17 cellular contexts compared by ENCODE assay signal in the genomic region with DNA sequence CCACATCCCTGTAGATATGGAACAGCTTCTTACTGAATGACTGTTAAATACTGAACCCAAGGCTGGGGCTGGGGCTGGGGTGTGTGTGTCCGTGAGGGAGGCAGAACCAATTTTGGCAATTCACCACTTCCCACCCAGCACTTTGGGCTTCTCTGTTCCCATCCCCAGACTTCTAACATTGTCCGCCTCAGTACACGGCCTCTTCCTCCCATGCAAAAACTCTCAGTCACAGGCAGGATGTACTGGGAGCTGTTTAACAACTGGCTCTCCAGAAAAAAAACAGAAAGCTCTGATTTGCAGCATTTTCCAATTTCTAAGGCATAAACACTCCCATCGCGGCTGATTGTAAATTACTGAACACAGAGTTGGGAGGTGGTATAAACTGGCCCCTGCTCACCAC.
"Had no signal": no experiment of that assay in that cellular context is flagged by ENCODE, and none has a peak within 500 bp of the region (broad histone marks: within the 10 kb centered on the region; RNA-seq: fewer than 3 reads in every experiment).

No MANE protein-coding gene starts in this region.

- FAIRE-seq: endothelial cell of umbilical vein had no signal

- DNase-seq: activated CD4-positive, alpha-beta T cell treated with anti-CD3 and anti-CD28 coated beads, Interleukin-2, amount 50 U/mL, for 1 hour; activated CD8-positive, alpha-beta memory T cell treated with anti-CD3 and anti-CD28 coated beads for 24 hours; activated naive CD8-positive, alpha-beta T cell treated with anti-CD3 and anti-CD28 coated beads for 36 hours; amygdala; effector CD4-positive, alpha-beta T cell; foreskin melanocyte; head of caudate nucleus; mesendoderm; nephron progenitor cell; occipital lobe; stimulated activated CD4-positive, alpha-beta T cell treated with anti-CD3 and anti-CD28 coated beads, Interleukin-4, amount 100 ng/mL, for 4 hours; testis had no signal

- H3K27me3 ChIP-seq: testis had no signal

- H3K4me3 ChIP-seq: coronary artery, skin epidermis, testis had no signal

- ATAC-seq: activated CD4-positive, CD25-positive, alpha-beta regulatory T cell treated with anti-CD3 and anti-CD28 coated beads, Interleukin-2, amount 50 U/mL, for 24 hours; left lobe of liver had no signal

- H3K27ac ChIP-seq: coronary artery had no signal

- H3K9me3 ChIP-seq: testis had no signal
